24 cellular contexts compared by ENCODE assay signal in the genomic region with DNA sequence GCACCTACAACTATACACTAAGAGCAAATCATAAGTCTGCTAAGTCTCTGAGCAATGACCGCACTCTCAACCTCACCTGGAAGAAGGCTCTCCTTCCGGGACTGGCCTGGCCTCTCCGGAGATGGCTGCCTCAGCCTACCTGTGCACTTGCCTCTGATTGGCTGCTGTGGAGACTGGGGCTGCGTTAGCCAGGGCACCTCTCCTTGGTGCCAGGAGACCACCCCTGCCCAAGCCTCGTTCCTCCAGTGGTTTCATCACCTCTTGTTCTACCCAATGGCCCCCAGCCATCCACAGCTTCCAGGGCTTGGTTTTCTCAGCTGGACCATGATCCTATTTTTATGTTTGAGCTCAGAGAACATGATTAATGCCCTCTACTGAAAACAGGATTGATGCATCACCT.
"Had no signal": no experiment of that assay in that cellular context is flagged by ENCODE, and none has a peak within 500 bp of the region (broad histone marks: within the 10 kb centered on the region; RNA-seq: fewer than 3 reads in every experiment).

No MANE protein-coding gene starts in this region.

- H3K4me3 ChIP-seq: esophagus muscularis mucosa, left ventricle myocardium inferior, lung, mucosa of descending colon, tibial nerve had no signal

- H3K27ac Mint-ChIP-seq: activated CD8-positive, alpha-beta T cell treated with anti-CD3 and anti-CD28 coated beads for 36 hours; activated naive CD8-positive, alpha-beta T cell; stimulated activated memory B cell treated with anti-CD40 and anti-IgM and Interleukin-4, amounts not matched to agents 10 μg/mL and 1 μg/mL and 100 μg/mL, for 72 hours; T-helper 1 cell treated with Interleukin-12 subunit alpha and Interleukin-12 subunit beta and Interleukin-4 antibody, amounts not matched to agents 30 μg/mL and 1 μg/mL, for 36 hours had no signal

- H3K36me3 Mint-ChIP-seq: activated naive CD8-positive, alpha-beta T cell; natural killer cell treated with Interleukin-12 subunit alpha and Interleukin-12 subunit beta and Interleukin-15 and Interleukin-18, amount 100 ng/mL, for 72 hours; stimulated activated memory B cell treated with anti-CD40 and anti-IgM and Interleukin-4, amounts not matched to agents 10 μg/mL and 1 μg/mL and 100 μg/mL, for 72 hours had no signal

- H3K27me3 ChIP-seq: esophagus muscularis mucosa, tibial nerve had no signal

- H3K36me3 ChIP-seq: esophagus muscularis mucosa, left ventricle myocardium inferior, tibial nerve had no signal

- ATAC-seq: activated CD8-positive, alpha-beta T cell treated with anti-CD3 and anti-CD28 coated beads for 36 hours; mucosa of descending colon; stimulated activated memory B cell treated with anti-CD40 and anti-IgM and Interleukin-4, amounts not matched to agents 10 μg/mL and 1 μg/mL and 100 μg/mL, for 72 hours; stimulated activated naive CD8-positive, alpha-beta T cell treated with anti-CD3 and anti-CD28 coated beads, Interleukin-15, amount 100 ng/mL, for 72 hours had no signal

- DNase-seq: activated CD4-positive, alpha-beta T cell treated with anti-CD3 and anti-CD28 coated beads for 1 hour; activated CD4-positive, alpha-beta T cell treated with anti-CD3 and anti-CD28 coated beads, Interleukin-2, amount 50 U/mL, for 1 hour; activated CD8-positive, alpha-beta T cell treated with anti-CD3 and anti-CD28 coated beads for 36 hours; activated effector memory CD4-positive, alpha-beta T cell treated with Interleukin-2 at 50 U/mL for 16 hours; activated naive CD4-positive, alpha-beta T cell treated with Interleukin-2 at 50 U/mL for 16 hours; activated T-cell treated with anti-CD3 and anti-CD28 coated beads, Interleukin-2, amount 50 U/mL, for 48 hours; caudate nucleus; foreskin melanocyte; left ventricle myocardium inferior; mucosa of descending colon; retina; stimulated activated CD4-positive, alpha-beta T cell treated with anti-CD3 and anti-CD28 coated beads, Interleukin-1b, Interleukin-23, amount 100 ng/mL, for 48 hours; stimulated activated CD4-positive, alpha-beta T cell treated with anti-CD3 and anti-CD28 coated beads, Interleukin-4, amount 100 ng/mL, for 4 hours; stimulated activated CD8-positive, alpha-beta memory T cell treated with anti-CD3 and anti-CD28 coated beads, Interleukin-4, amount 100 ng/mL, for 48 hours; stimulated activated naive CD8-positive, alpha-beta T cell treated with anti-CD3 and anti-CD28 coated beads, Interleukin-15, amount 100 ng/mL, for 72 hours; SW 1271; T-helper 9 cell had no signal

- H3K27me3 Mint-ChIP-seq: stimulated activated memory B cell treated with anti-CD40 and anti-IgM and Interleukin-4, amounts not matched to agents 10 μg/mL and 1 μg/mL and 100 μg/mL, for 72 hours; stimulated activated naive CD8-positive, alpha-beta T cell treated with anti-CD3 and anti-CD28 coated beads, Interleukin-15, amount 100 ng/mL, for 72 hours had no signal

- H3K4me3 Mint-ChIP-seq: activated CD8-positive, alpha-beta T cell treated with anti-CD3 and anti-CD28 coated beads for 36 hours; activated naive CD8-positive, alpha-beta T cell; natural killer cell treated with Interleukin-12 subunit alpha and Interleukin-12 subunit beta and Interleukin-15 and Interleukin-18, amount 100 ng/mL, for 72 hours; stimulated activated memory B cell treated with anti-CD40 and anti-IgM and Interleukin-4, amounts not matched to agents 10 μg/mL and 1 μg/mL and 100 μg/mL, for 72 hours; stimulated activated naive CD8-positive, alpha-beta T cell treated with anti-CD3 and anti-CD28 coated beads, Interleukin-15, amount 100 ng/mL, for 72 hours; T-helper 1 cell treated with Interleukin-12 subunit alpha and Interleukin-12 subunit beta and Interleukin-4 antibody, amounts not matched to agents 30 μg/mL and 1 μg/mL, for 36 hours had no signal

- H3K9me3 ChIP-seq: esophagus muscularis mucosa, left ventricle myocardium inferior, mucosa of descending colon, tibial nerve had no signal

- H3K27ac ChIP-seq: left ventricle myocardium inferior, tibial nerve had no signal

- H3K4me1 Mint-ChIP-seq: stimulated activated naive CD8-positive, alpha-beta T cell treated with anti-CD3 and anti-CD28 coated beads, Interleukin-15, amount 100 ng/mL, for 72 hours had no signal

- H3K9me3 Mint-ChIP-seq: activated CD8-positive, alpha-beta T cell treated with anti-CD3 and anti-CD28 coated beads for 36 hours; natural killer cell treated with Interleukin-12 subunit alpha and Interleukin-12 subunit beta and Interleukin-15 and Interleukin-18, amount 100 ng/mL, for 72 hours; stimulated activated memory B cell treated with anti-CD40 and anti-IgM and Interleukin-4, amounts not matched to agents 10 μg/mL and 1 μg/mL and 100 μg/mL, for 72 hours; stimulated activated naive CD8-positive, alpha-beta T cell treated with anti-CD3 and anti-CD28 coated beads, Interleukin-15, amount 100 ng/mL, for 72 hours; T-helper 1 cell treated with Interleukin-12 subunit alpha and Interleukin-12 subunit beta and Interleukin-4 antibody, amounts not matched to agents 30 μg/mL and 1 μg/mL, for 36 hours had no signal
